In genomic region chr7:30900803-30901362, GRCh38 we compare ENCODE assay signal across 28 cellular contexts. TPM values are rescaled to one million over a fixed set of nuclear protein-coding genes. Genes with fewer than 3 reads are reported as not detected.
A peak's percentile ranks its signal among the peaks of the same experiment; 100 is the strongest.
DNase-seq lines count a peak whose midpoint lies in the region; ATAC-seq, FAIRE-seq and TF ChIP-seq lines count a peak whose summit lies in the region.
"Had no signal": no experiment of that assay in that cellular context is flagged by ENCODE, and none has a peak within 500 bp of the region (broad histone marks: within the 10 kb centered on the region; RNA-seq: fewer than 3 reads in every experiment).

No MANE protein-coding gene starts in this region.

- no peak for TF ChIP-seq CTCF in endothelial cell of umbilical vein (IDR thresholded peaks at IDR 0.05; ENCODE audit: extremely low read depth in 1 of 2, insufficient read depth in 1 of 2, low read depth in 1 of 2, low read length in 2 of 2)
- TF ChIP-seq CTCF in gastrocnemius medialis (IDR thresholded peaks at IDR 0.05 in 4 of 5, conservative IDR thresholded peaks at IDR 0.05 in 1 of 5): no peak

- H3K9ac ChIP-seq in endothelial cell of umbilical vein (replicated peaks; ENCODE audit: extremely low read depth, insufficient read depth, low read length): no peak overlapping the region
- H3K9ac ChIP-seq: neural progenitor cell had no signal

- FAIRE-seq in endothelial cell of umbilical vein (lab: Jason Lieb, UNC): no peak
- FAIRE-seq in urothelium cell line (lab: Jason Lieb, UNC): peak; percentile 17
- FAIRE-seq: GM18507, TTC549 had no signal

- CTCF ChIA-PET in endothelial cell of umbilical vein (lab: Charles Lee): interaction anchor here (1.1 to 1.5 kb wide), 3 partner anchors 12 to 222 kb away, joined by 3 to 6 read pairs (median 4); no protein-coding TSS in a partner anchor

- H3K27me3 ChIP-seq in endothelial cell of umbilical vein (ENCODE audit: control insufficient read depth in 2 of 2, insufficient read depth in 2 of 2, low read length in 2 of 2): peaks cover 0 to 3% of the 10 kb centered on the region in 2 experiments
- no peaks in the 10 kb centered on the region for H3K27me3 ChIP-seq in gastrocnemius medialis
- no peaks in the 10 kb centered on the region for H3K27me3 ChIP-seq in H7 (ENCODE audit: control insufficient read depth, insufficient read depth, low read length)
- H3K27me3 ChIP-seq: breast epithelium, colonic mucosa, neural progenitor cell had no signal

- dilution Hi-C loops in endothelial cell of umbilical vein (cut with MboI; ENCODE audit: extremely low pct_ligation_motif_present, low sequenced_read_pairs): no loop called here

- intact Hi-C loops in endothelial cell of umbilical vein (cut with micrococcal nuclease) (no loop called here), left ventricle myocardium superior (cut with micrococcal nuclease) (no loop called here), gastrocnemius medialis (cut with DNase I; ENCODE audit: low total_unique reads) (no loop called here)

- peaks cover 11% of the 10 kb centered on the region for H3K4me1 ChIP-seq in endothelial cell of umbilical vein (ENCODE audit: control insufficient read depth, extremely low read depth, insufficient read depth, low read length)
- H3K4me1 ChIP-seq in gastrocnemius medialis: peaks cover 6 to 14% of the 10 kb centered on the region in 2 donors
- H3K4me1 ChIP-seq: breast epithelium, neural progenitor cell had no signal

- H3K79me2 ChIP-seq in endothelial cell of umbilical vein (ENCODE audit: control insufficient read depth, insufficient read depth, low read length): no peaks in the 10 kb centered on the region

- no peaks in the 10 kb centered on the region for H4K20me1 ChIP-seq in endothelial cell of umbilical vein (replicated peaks; ENCODE audit: control insufficient read depth, extremely low read depth, insufficient read depth, low read length)

- H3K9me3 ChIP-seq in endothelial cell of umbilical vein (replicated peaks; ENCODE audit: control insufficient read depth, insufficient read depth, low read length): no peaks in the 10 kb centered on the region
- H3K9me3 ChIP-seq in gastrocnemius medialis: no peaks in the 10 kb centered on the region
- H3K9me3 ChIP-seq: breast epithelium, colonic mucosa had no signal

- DNase-seq in endothelial cell of umbilical vein (ENCODE audit: low read depth, low spot score) (no peak), left ventricle myocardium superior (no peak), gastrocnemius medialis (no peak), urothelium cell line (ENCODE audit: low spot score) (no peak), NCI-H69 (lab: John Stamatoyannopoulos, UW) (no peak), H7 (no peak)
- no peak for DNase-seq in central memory CD4-positive, alpha-beta T cell
- DNase-seq: activated CD4-positive, alpha-beta memory T cell treated with anti-CD3 and anti-CD28 coated beads for 36 hours; activated CD4-positive, CD25-positive, alpha-beta regulatory T cell treated with anti-CD3 and anti-CD28 coated beads, Interleukin-2, amount 50 U/mL, for 72 hours; activated CD8-positive, alpha-beta memory T cell treated with anti-CD3 and anti-CD28 coated beads, Interleukin-2, amount 50 U/mL, for 4 hours; activated naive CD4-positive, alpha-beta T cell treated with anti-CD3 and anti-CD28 coated beads, Interleukin-2, amount 10 ng/mL, durations not matched to agents 7 days and 5 days; amniotic stem cell; Calu3; colonic mucosa; DMS79 treated with DMSO at 0.1 percent for 48 hours; effector memory CD8-positive, alpha-beta T cell; Kasumi-1; MV-4-11; NCI-H146; NCI-H2107; NCI-H446 treated with DMSO at 0.1 percent for 48 hours; RPMI8226; stimulated activated CD8-positive, alpha-beta memory T cell treated with anti-CD3 and anti-CD28 coated beads, Interleukin-4, amount 100 ng/mL, for 48 hours had no signal

- no TSS peak for BruUV-seq in endothelial cell of umbilical vein (replicated peaks; lab: Mats Ljungman, UMichigan)

- H3K36me3 ChIP-seq in endothelial cell of umbilical vein (ENCODE audit: control insufficient read depth in 2 of 2, extremely low read depth in 1 of 2, insufficient read depth in 2 of 2, low read length in 2 of 2): no peaks in the 10 kb centered on the region
- no peaks in the 10 kb centered on the region for H3K36me3 ChIP-seq in gastrocnemius medialis
- H3K36me3 ChIP-seq in H7 (replicated peaks; ENCODE audit: control insufficient read depth, insufficient read depth, low read length): no peaks in the 10 kb centered on the region
- H3K36me3 ChIP-seq: breast epithelium, colonic mucosa, neural progenitor cell had no signal

- no peaks in the 10 kb centered on the region for H3K9me1 ChIP-seq in endothelial cell of umbilical vein (replicated peaks; ENCODE audit: control insufficient read depth, extremely low read depth, insufficient read depth, low read length)

- in situ Hi-C loops in gastrocnemius medialis (cut with MboI; ENCODE audit: low sequenced_read_pairs in 4 of 4): no loop called here

- no peak overlapping the region for H3K27ac ChIP-seq in endothelial cell of umbilical vein (ENCODE audit: insufficient read depth, low read depth, low read length)
- H3K27ac ChIP-seq in gastrocnemius medialis: peak overlapping the region in 3 of 4 donors; percentile 48 to 65 (median 59)
- H3K27ac ChIP-seq: colonic mucosa, neural progenitor cell had no signal

- POLR2A ChIA-PET in endothelial cell of umbilical vein (lab: Charles Lee): no interaction called here

- ATAC-seq in left ventricle myocardium superior: peak; percentile 4
- no peak for ATAC-seq in gastrocnemius medialis
- ATAC-seq: effector memory CD8-positive, alpha-beta T cell had no signal

- H2AFZ ChIP-seq in endothelial cell of umbilical vein (ENCODE audit: low read depth, low read length): peak overlapping the region; percentile 14
- H2AFZ ChIP-seq: neural progenitor cell had no signal

- no peak overlapping the region for H3K4me2 ChIP-seq in endothelial cell of umbilical vein (ENCODE audit: insufficient read depth, low read length)
- H3K4me2 ChIP-seq: neural progenitor cell had no signal

- no peak for TF ChIP-seq POLR2A in endothelial cell of umbilical vein (IDR thresholded peaks at IDR 0.05; ENCODE audit: low read depth, low read length)
- TF ChIP-seq POLR2A in gastrocnemius medialis (IDR thresholded peaks at IDR 0.05): no peak

- no peak overlapping the region for H3K4me3 ChIP-seq in endothelial cell of umbilical vein (replicated peaks in 1 of 3; ENCODE audit: insufficient read depth in 1 of 3, low read depth in 1 of 3, low read length in 3 of 3)
- H3K4me3 ChIP-seq in gastrocnemius medialis: no peak overlapping the region
- H3K4me3 ChIP-seq in H7 (ENCODE audit: insufficient read depth, low read depth, low read length): no peak overlapping the region
- H3K4me3 ChIP-seq: breast epithelium, colonic mucosa, neural progenitor cell had no signal

TF ChIP-seq in endothelial cell of umbilical vein, 7 proteins besides CTCF, POLR2A, EP300 and RAD21:
- no peak for TF ChIP-seq EZH2 (IDR thresholded peaks at IDR 0.05; ENCODE audit: borderline replicate concordance, low read depth, low read length, severe bottlenecking)
- no peak for TF ChIP-seq JUN (IDR thresholded peaks at IDR 0.05; ENCODE audit: borderline replicate concordance, insufficient read depth, insufficient read length, low read depth)
- no peak for TF ChIP-seq POLR2AphosphoS5 (IDR thresholded peaks at IDR 0.05; ENCODE audit: insufficient read depth, low read depth, low read length)
- no peak for TF ChIP-seq GATA2 (IDR thresholded peaks at IDR 0.05; ENCODE audit: insufficient read depth, insufficient read length, low read depth, low read length)
- no peak for TF ChIP-seq FOS (IDR thresholded peaks at IDR 0.05; ENCODE audit: borderline replicate concordance, insufficient read depth, low read length)
- TF ChIP-seq MYC (IDR thresholded peaks at IDR 0.05; ENCODE audit: low read depth, low read length): no peak
- TF ChIP-seq, protein P1, sequence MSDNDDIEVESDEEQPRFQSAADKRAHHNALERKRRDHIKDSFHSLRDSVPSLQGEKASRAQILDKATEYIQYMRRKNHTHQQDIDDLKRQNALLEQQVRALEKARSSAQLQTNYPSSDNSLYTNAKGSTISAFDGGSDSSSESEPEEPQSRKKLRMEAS (IDR thresholded peaks at IDR 0.05; ENCODE audit: insufficient read depth, insufficient read length): no peak
TF ChIP-seq in endothelial cell of umbilical vein: peak in this region for 0.

RNA-seq across cellular contexts. Expression of gene AQP1, which starts 10.8 kb away (rescaled TPM):
- total RNA-seq in endothelial cell of umbilical vein (11.6 and 15.9 TPM in 2 replicates), left ventricle myocardium superior (323 TPM), gastrocnemius medialis (100 to 1,000 TPM in 3 of 4 donors, 10 to 100 TPM in 1; 81.9 to 149 (median 113) TPM)
- 10.5 and 11.7 TPM in 2 replicates for polyA plus RNA-seq in endothelial cell of umbilical vein
- polyA plus RNA-seq in endothelial cell of umbilical vein (2011; cell fraction: cytosol; rRNA removed): 9.5 and 13.5 TPM in 2 replicates
- 4.8 and 8.2 TPM in 2 replicates for polyA plus RNA-seq in endothelial cell of umbilical vein (2011; cell fraction: nucleus; rRNA removed)
- 0.60 and 2.2 TPM in 2 replicates for polyA plus RNA-seq in endothelial cell of umbilical vein (2012)
- 10.5 and 12.4 TPM in 2 replicates for polyA minus RNA-seq in endothelial cell of umbilical vein
- polyA minus RNA-seq in endothelial cell of umbilical vein (2011; cell fraction: cytosol; rRNA and poly(A)+ RNA removed): 0.31 TPM
- polyA minus RNA-seq in endothelial cell of umbilical vein (2011; cell fraction: nucleus; rRNA and poly(A)+ RNA removed): 1.7 and 2.9 TPM in 2 replicates
- total RNA-seq in H7 (2014; rRNA removed; shearing (Covaris generic)): 0.26 TPM in 1 of 2 replicates, not detected in the other
- polyA plus RNA-seq: CD14-positive monocyte had no signal
